In genomic region chr5:129155876-129156275, GRCh38 we compare ENCODE assay signal across 9 cellular contexts.
"Had no signal": no experiment of that assay in that cellular context is flagged by ENCODE, and none has a peak within 500 bp of the region (broad histone marks: within the 10 kb centered on the region; RNA-seq: fewer than 3 reads in every experiment).

No MANE protein-coding gene starts in this region.

- H3K4me3 Mint-ChIP-seq: IgD-negative memory B cell had no signal

- DNase-seq: IMR-90, KBM-7, KG1 had no signal

- H3K4me1 Mint-ChIP-seq: IgD-negative memory B cell had no signal

- ATAC-seq: HepG2, K562 had no signal

- H3K4me3 ChIP-seq: K562 had no signal

- H3K27ac ChIP-seq: HL-60, KMS-11 had no signal

- FAIRE-seq: HepG2, HTR-8/SVneo, K562 had no signal

- H3K27me3 Mint-ChIP-seq: IgD-negative memory B cell had no signal

- H3K36me3 Mint-ChIP-seq: IgD-negative memory B cell had no signal

- H3K27ac Mint-ChIP-seq: IgD-negative memory B cell had no signal
